In the genomic region with DNA sequence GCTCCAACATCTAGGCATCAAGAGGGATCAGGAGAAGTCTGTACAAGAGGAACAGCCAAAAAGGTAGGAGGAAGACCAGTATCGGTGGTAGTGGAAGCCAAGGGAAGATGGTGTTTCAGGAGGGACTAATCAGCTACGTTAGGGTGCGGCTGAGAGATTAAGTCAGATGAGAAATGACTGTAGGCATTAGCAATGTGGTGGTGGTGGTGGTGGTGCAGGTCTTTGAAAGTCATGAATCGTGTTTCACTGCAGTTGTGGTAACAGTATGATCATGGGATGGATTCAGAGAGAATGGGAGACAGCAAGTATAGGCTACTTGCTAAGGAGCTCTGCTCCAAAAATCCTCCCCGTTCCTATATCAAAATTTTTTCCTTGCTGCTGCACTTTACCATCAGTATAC, we compare ENCODE assay signal across 21 cellular contexts.
"Had no signal": no experiment of that assay in that cellular context is flagged by ENCODE, and none has a peak within 500 bp of the region (broad histone marks: within the 10 kb centered on the region; RNA-seq: fewer than 3 reads in every experiment).

No MANE protein-coding gene starts in this region.

- H2AFZ ChIP-seq: neural progenitor cell had no signal

- ATAC-seq: activated CD4-positive, CD25-positive, alpha-beta regulatory T cell treated with anti-CD3 and anti-CD28 coated beads, Interleukin-2, amount 50 U/mL, for 24 hours; gastrocnemius medialis; left lung; naive thymus-derived CD4-positive, alpha-beta T cell; sciatic nerve had no signal

- H3K9ac ChIP-seq: neural progenitor cell had no signal

- H3K4me3 Mint-ChIP-seq: activated naive CD4-positive, alpha-beta T cell treated with anti-CD3 and anti-CD28 coated beads for 36 hours; activated T-cell treated with anti-CD3 and anti-CD28 coated beads, Interleukin-2, amount 50 U/mL, for 4 hours; brain; naive thymus-derived CD4-positive, alpha-beta T cell; neural progenitor cell; T-helper 1 cell treated with Interleukin-12 subunit alpha and Interleukin-12 subunit beta and Interleukin-4 antibody, amounts not matched to agents 30 μg/mL and 1 μg/mL, for 36 hours had no signal

- H3K27ac ChIP-seq: esophagus muscularis mucosa, gastrocnemius medialis, left lung, neural progenitor cell, stomach, suprapubic skin, tibial nerve had no signal

- H3K4me2 ChIP-seq: neural progenitor cell had no signal

- H3K9me3 Mint-ChIP-seq: activated naive CD4-positive, alpha-beta T cell treated with anti-CD3 and anti-CD28 coated beads for 36 hours; activated T-cell treated with anti-CD3 and anti-CD28 coated beads, Interleukin-2, amount 50 U/mL, for 4 hours; brain; neural progenitor cell; T-helper 1 cell treated with Interleukin-12 subunit alpha and Interleukin-12 subunit beta and Interleukin-4 antibody, amounts not matched to agents 30 μg/mL and 1 μg/mL, for 36 hours had no signal

- H3K4me3 ChIP-seq: esophagus muscularis mucosa, gastrocnemius medialis, left lung, lung, neural progenitor cell, stomach, suprapubic skin, tibial nerve had no signal

- H3K27me3 ChIP-seq: esophagus muscularis mucosa, gastrocnemius medialis, left lung, neural progenitor cell, stomach, suprapubic skin, tibial nerve had no signal

- H3K27me3 Mint-ChIP-seq: naive thymus-derived CD4-positive, alpha-beta T cell had no signal

- H3K4me1 ChIP-seq: esophagus muscularis mucosa, gastrocnemius medialis, neural progenitor cell, stomach, suprapubic skin, tibial nerve had no signal

- H3K27ac Mint-ChIP-seq: activated naive CD4-positive, alpha-beta T cell treated with anti-CD3 and anti-CD28 coated beads for 36 hours; neural progenitor cell; T-helper 1 cell treated with Interleukin-12 subunit alpha and Interleukin-12 subunit beta and Interleukin-4 antibody, amounts not matched to agents 30 μg/mL and 1 μg/mL, for 36 hours had no signal

- DNase-seq: activated CD8-positive, alpha-beta memory T cell treated with anti-CD3 and anti-CD28 coated beads for 24 hours; activated CD8-positive, alpha-beta memory T cell treated with anti-CD3 and anti-CD28 coated beads, Interleukin-2, amount 50 U/mL, for 4 hours; activated effector memory CD4-positive, alpha-beta T cell treated with Interleukin-2 at 50 U/mL for 16 hours; activated naive CD4-positive, alpha-beta T cell treated with anti-CD3 and anti-CD28 coated beads for 36 hours; activated T-cell treated with anti-CD3 and anti-CD28 coated beads, Interleukin-2, amount 50 U/mL, for 4 hours; effector CD8-positive, alpha-beta T cell; gastrocnemius medialis; hippocampal formation; left lung; naive thymus-derived CD4-positive, alpha-beta T cell; stimulated activated CD4-positive, alpha-beta T cell treated with anti-CD3 and anti-CD28 coated beads, Interleukin-4, amount 100 ng/mL, for 24 hours; stomach had no signal

- H3K9me3 ChIP-seq: esophagus muscularis mucosa, gastrocnemius medialis, left lung, stomach, suprapubic skin, tibial nerve had no signal

- H3K4me1 Mint-ChIP-seq: neural progenitor cell had no signal
